In the genomic region with DNA sequence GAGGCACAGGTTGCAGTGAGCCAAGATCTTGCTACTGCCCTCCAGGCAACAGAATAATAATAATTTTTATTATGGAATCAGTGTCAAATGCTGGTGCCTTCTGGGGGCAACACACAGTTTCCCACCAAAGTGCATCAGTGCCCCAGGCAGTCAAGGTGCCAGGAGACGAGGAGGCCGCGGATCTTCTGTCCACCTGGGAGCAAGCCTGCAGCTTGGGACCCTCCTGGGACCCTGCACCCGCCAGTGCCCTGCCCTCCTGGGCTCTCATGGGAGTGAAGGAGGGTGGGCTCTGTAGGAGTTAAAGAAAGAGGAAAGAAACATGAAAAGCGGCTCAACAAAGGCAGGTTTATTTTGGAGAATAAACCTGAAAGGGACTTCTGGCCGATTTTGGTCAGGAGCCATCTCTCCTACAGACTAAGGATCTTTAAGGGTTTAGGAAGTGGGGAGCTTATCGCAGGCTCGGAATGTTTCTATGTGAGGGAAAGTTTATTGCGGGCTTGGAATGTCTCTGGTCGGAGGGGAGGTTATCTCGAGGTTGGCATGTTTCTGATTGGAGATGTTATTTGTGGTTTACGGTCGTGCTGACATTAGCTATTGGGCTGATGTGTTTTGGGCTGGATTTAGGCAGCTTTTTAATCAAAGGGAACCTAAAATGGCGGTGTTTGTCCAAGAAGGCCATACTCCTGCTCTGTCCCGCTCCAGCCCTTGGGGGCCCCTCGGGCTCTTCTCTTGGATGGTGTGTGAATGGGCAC, we compare ENCODE assay signal across 18 cellular contexts. TPM values are rescaled to one million over a fixed set of nuclear protein-coding genes. Genes with fewer than 3 reads are reported as not detected.
DNase-seq lines count a peak whose midpoint lies in the region; ATAC-seq and TF ChIP-seq lines count a peak whose summit lies in the region.
"Had no signal": no experiment of that assay in that cellular context is flagged by ENCODE, and none has a peak within 500 bp of the region (broad histone marks: within the 10 kb centered on the region; RNA-seq: fewer than 3 reads in every experiment).

No MANE protein-coding gene starts in this region.

- H3K4me1 ChIP-seq in BLaER1 (peaks cover 58% of the 10 kb centered on the region), HUES6 (ENCODE audit: control insufficient read depth, insufficient read depth, low read length) (no peaks in the 10 kb centered on the region; the same call in 1 of the 2 replicates), esophagus squamous epithelium (peaks cover 0 to 7% (median 0%) of the 10 kb centered on the region in 3 donors)
- H3K4me1 ChIP-seq: HAP-1 had no signal

- no peaks in the 10 kb centered on the region for H3K36me3 Mint-ChIP-seq in nephron progenitor cell (ENCODE audit: low read depth)
- H3K36me3 Mint-ChIP-seq: activated naive CD8-positive, alpha-beta T cell treated with anti-CD3 and anti-CD28 coated beads for 36 hours had no signal

- H3K9me3 Mint-ChIP-seq in nephron progenitor cell, result peaks cover 6% of the 10 kb centered on the region
- H3K9me3 Mint-ChIP-seq: activated naive CD8-positive, alpha-beta T cell treated with anti-CD3 and anti-CD28 coated beads for 36 hours had no signal

- no peak for DNase-seq in left ventricle myocardium superior
- DNase-seq in nephron progenitor cell, result no peak
- no peak for DNase-seq in DMS114 treated with DMSO at 0.1 percent for 48 hours (lab: John Stamatoyannopoulos, UW; ENCODE audit: unreplicated experiment)
- DNase-seq in esophagus squamous epithelium (lab: John Stamatoyannopoulos, UW), result no peak
- no peak for DNase-seq in activated CD4-positive, CD25-positive, alpha-beta regulatory T cell treated with anti-CD3 and anti-CD28 coated beads, Interleukin-2, amount 50 U/mL, for 72 hours
- DNase-seq: activated CD8-positive, alpha-beta memory T cell treated with anti-CD3 and anti-CD28 coated beads, Interleukin-2, amount 50 U/mL, for 48 hours; activated naive CD8-positive, alpha-beta T cell treated with anti-CD3 and anti-CD28 coated beads for 36 hours; DMS79 treated with DMSO at 0.1 percent for 48 hours; NCI-H2171; retina had no signal

- H3K9ac ChIP-seq in BLaER1, result no peak overlapping the region
- H3K9ac ChIP-seq in HUES6 (ENCODE audit: low read length), result no peak overlapping the region

- TF ChIP-seq CTCF in nephron progenitor cell (IDR thresholded peaks at IDR 0.05), result no peak
- TF ChIP-seq CTCF in esophagus squamous epithelium (IDR thresholded peaks at IDR 0.05), result no peak

- WGBS in esophagus squamous epithelium, 2 donors, result 68 to 70% methylated on average over 13 to 15 of the region's 16 CpGs

- peaks cover 38% of the 10 kb centered on the region for H3K4me1 Mint-ChIP-seq in nephron progenitor cell
- H3K4me1 Mint-ChIP-seq: activated naive CD8-positive, alpha-beta T cell treated with anti-CD3 and anti-CD28 coated beads for 36 hours had no signal

- H3K36me3 ChIP-seq in BLaER1 (no peaks in the 10 kb centered on the region), HUES6 (ENCODE audit: control insufficient read depth, insufficient read depth, low read length) (no peaks in the 10 kb centered on the region), esophagus squamous epithelium (no peaks in the 10 kb centered on the region)
- H3K36me3 ChIP-seq: HAP-1, tibial artery had no signal

- no peak overlapping the region for H3K4me3 ChIP-seq in BLaER1
- peak overlapping the region; percentile 10; the same call in 1 of the 2 replicates for H3K4me3 ChIP-seq in HUES6 (ENCODE audit: low read depth, low read length)
- no peak overlapping the region for H3K4me3 ChIP-seq in esophagus squamous epithelium
- H3K4me3 ChIP-seq: HAP-1, tibial artery had no signal

- H4K20me1 ChIP-seq in BLaER1, result no peaks in the 10 kb centered on the region

- H3K27ac Mint-ChIP-seq in nephron progenitor cell, result no peak overlapping the region
- H3K27ac Mint-ChIP-seq: activated naive CD8-positive, alpha-beta T cell treated with anti-CD3 and anti-CD28 coated beads for 36 hours had no signal

- no peaks in the 10 kb centered on the region for H3K9me3 ChIP-seq in BLaER1
- H3K9me3 ChIP-seq in HUES6 (ENCODE audit: control insufficient read depth, insufficient read depth, low read depth, low read length), result no peaks in the 10 kb centered on the region
- no peaks in the 10 kb centered on the region for H3K9me3 ChIP-seq in esophagus squamous epithelium
- H3K9me3 ChIP-seq: HAP-1, tibial artery had no signal

- H3K27ac ChIP-seq in BLaER1, result no peak overlapping the region
- H3K27ac ChIP-seq in HUES6 (ENCODE audit: low read depth, low read length), result no peak overlapping the region
- H3K27ac ChIP-seq in esophagus squamous epithelium, result no peak overlapping the region
- H3K27ac ChIP-seq: tibial artery had no signal

- ATAC-seq in left ventricle myocardium superior (peak; percentile 1), GM18909 (IDR thresholded peaks at IDR 0.05; ENCODE audit: poor library complexity, unreplicated experiment) (no peak)

- no peaks in the 10 kb centered on the region for H3K27me3 ChIP-seq in BLaER1
- peaks cover 11% of the 10 kb centered on the region for H3K27me3 ChIP-seq in HUES6 (ENCODE audit: control insufficient read depth, insufficient read depth, low read length)
- peaks cover 0 to 77% (median 3%) of the 10 kb centered on the region in 4 donors for H3K27me3 ChIP-seq in esophagus squamous epithelium

- peak overlapping the region; percentile 28 for H3K4me3 Mint-ChIP-seq in nephron progenitor cell
- H3K4me3 Mint-ChIP-seq: activated naive CD8-positive, alpha-beta T cell treated with anti-CD3 and anti-CD28 coated beads for 36 hours had no signal

- intact Hi-C loops in left ventricle myocardium superior (cut with micrococcal nuclease) (no loop called here), esophagus squamous epithelium (cut with DNase I) (no loop called here)

- peak overlapping the region; percentile 55 for H3K4me2 ChIP-seq in BLaER1

- TF ChIP-seq POLR2A in esophagus squamous epithelium (IDR thresholded peaks at IDR 0.05), result no peak

- peaks cover 39% of the 10 kb centered on the region for H3K27me3 Mint-ChIP-seq in nephron progenitor cell (ENCODE audit: low read depth, poor library complexity)

RNA-seq across cellular contexts. Expression of a gene that starts 1.1 kb away (rescaled TPM):
- total RNA-seq in left ventricle myocardium superior (28.2 TPM), esophagus squamous epithelium (10 to 100 TPM; 12.2 to 78.2 (median 40.8) TPM)
- total RNA-seq: activated naive CD8-positive, alpha-beta T cell treated with anti-CD3 and anti-CD28 coated beads for 36 hours; glomerular endothelial cell; kidney epithelial cell; myocyte had no signal

RNA-seq across cellular contexts. Expression of a gene that starts 54.0 kb away (rescaled TPM):
- total RNA-seq in left ventricle myocardium superior (6.0 TPM), esophagus squamous epithelium (1 to 10 TPM in 2 of 4 donors, under 1 TPM in 2; 0.80 to 2.7 (median 0.96) TPM)
- total RNA-seq: myocyte had no signal
